1 cellular context compared by ENCODE assay signal in the genomic region with DNA sequence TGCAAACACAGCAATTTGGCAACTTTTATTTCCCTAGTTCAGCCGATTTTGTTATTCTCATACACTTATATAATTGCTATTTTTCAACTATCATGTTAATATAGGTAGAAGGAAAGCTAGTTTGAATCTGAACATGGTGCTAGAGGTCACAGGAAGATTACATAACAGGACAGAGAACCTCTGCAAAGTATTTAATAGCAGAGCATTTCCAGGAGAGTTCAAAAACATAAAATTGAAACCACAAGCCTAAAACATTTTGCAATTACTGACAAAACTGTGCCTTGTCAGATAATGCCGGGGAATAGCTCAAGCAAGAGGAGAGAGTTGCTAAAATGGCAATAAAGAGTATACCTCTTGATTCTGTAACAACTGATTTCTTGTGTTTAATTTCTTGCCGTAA.
TF ChIP-seq lines count a peak whose summit lies in the region.

No MANE protein-coding gene starts in this region.

TF ChIP-seq in GM23338, 12 proteins besides CTCF, POLR2A, EP300 and RAD21 (continued from another document):
- TF ChIP-seq, protein P1, sequence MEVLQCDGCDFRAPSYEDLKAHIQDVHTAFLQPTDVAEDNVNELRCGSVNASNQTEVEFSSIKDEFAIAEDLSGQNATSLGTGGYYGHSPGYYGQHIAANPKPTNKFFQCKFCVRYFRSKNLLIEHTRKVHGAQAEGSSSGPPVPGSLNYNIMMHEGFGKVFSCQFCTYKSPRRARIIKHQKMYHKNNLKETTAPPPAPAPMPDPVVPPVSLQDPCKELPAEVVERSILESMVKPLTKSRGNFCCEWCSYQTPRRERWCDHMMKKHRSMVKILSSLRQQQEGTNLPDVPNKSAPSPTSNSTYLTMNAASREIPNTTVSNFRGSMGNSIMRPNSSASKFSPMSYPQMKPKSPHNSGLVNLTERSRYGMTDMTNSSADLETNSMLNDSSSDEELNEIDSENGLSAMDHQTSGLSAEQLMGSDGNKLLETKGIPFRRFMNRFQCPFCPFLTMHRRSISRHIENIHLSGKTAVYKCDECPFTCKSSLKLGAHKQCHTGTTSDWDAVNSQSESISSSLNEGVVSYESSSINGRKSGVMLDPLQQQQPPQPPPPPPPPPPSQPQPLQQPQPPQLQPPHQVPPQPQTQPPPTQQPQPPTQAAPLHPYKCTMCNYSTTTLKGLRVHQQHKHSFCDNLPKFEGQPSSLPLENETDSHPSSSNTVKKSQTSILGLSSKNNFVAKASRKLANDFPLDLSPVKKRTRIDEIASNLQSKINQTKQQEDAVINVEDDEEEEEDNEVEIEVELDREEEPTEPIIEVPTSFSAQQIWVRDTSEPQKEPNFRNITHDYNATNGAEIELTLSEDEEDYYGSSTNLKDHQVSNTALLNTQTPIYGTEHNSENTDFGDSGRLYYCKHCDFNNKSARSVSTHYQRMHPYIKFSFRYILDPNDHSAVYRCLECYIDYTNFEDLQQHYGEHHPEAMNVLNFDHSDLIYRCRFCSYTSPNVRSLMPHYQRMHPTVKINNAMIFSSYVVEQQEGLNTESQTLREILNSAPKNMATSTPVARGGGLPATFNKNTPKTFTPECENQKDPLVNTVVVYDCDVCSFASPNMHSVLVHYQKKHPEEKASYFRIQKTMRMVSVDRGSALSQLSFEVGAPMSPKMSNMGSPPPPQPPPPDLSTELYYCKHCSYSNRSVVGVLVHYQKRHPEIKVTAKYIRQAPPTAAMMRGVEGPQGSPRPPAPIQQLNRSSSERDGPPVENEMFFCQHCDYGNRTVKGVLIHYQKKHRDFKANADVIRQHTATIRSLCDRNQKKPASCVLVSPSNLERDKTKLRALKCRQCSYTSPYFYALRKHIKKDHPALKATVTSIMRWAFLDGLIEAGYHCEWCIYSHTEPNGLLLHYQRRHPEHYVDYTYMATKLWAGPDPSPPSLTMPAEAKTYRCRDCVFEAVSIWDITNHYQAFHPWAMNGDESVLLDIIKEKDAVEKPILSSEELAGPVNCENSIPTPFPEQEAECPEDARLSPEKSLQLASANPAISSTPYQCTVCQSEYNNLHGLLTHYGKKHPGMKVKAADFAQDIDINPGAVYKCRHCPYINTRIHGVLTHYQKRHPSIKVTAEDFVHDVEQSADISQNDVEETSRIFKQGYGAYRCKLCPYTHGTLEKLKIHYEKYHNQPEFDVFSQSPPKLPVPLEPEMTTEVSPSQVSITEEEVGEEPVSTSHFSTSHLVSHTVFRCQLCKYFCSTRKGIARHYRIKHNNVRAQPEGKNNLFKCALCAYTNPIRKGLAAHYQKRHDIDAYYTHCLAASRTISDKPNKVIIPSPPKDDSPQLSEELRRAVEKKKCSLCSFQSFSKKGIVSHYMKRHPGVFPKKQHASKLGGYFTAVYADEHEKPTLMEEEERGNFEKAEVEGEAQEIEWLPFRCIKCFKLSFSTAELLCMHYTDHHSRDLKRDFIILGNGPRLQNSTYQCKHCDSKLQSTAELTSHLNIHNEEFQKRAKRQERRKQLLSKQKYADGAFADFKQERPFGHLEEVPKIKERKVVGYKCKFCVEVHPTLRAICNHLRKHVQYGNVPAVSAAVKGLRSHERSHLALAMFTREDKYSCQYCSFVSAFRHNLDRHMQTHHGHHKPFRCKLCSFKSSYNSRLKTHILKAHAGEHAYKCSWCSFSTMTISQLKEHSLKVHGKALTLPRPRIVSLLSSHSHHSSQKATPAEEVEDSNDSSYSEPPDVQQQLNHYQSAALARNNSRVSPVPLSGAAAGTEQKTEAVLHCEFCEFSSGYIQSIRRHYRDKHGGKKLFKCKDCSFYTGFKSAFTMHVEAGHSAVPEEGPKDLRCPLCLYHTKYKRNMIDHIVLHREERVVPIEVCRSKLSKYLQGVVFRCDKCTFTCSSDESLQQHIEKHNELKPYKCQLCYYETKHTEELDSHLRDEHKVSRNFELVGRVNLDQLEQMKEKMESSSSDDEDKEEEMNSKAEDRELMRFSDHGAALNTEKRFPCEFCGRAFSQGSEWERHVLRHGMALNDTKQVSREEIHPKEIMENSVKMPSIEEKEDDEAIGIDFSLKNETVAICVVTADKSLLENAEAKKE (CRISPR knock-in tag; IDR thresholded peaks at IDR 0.05): no peak
- TF ChIP-seq, protein P2, sequence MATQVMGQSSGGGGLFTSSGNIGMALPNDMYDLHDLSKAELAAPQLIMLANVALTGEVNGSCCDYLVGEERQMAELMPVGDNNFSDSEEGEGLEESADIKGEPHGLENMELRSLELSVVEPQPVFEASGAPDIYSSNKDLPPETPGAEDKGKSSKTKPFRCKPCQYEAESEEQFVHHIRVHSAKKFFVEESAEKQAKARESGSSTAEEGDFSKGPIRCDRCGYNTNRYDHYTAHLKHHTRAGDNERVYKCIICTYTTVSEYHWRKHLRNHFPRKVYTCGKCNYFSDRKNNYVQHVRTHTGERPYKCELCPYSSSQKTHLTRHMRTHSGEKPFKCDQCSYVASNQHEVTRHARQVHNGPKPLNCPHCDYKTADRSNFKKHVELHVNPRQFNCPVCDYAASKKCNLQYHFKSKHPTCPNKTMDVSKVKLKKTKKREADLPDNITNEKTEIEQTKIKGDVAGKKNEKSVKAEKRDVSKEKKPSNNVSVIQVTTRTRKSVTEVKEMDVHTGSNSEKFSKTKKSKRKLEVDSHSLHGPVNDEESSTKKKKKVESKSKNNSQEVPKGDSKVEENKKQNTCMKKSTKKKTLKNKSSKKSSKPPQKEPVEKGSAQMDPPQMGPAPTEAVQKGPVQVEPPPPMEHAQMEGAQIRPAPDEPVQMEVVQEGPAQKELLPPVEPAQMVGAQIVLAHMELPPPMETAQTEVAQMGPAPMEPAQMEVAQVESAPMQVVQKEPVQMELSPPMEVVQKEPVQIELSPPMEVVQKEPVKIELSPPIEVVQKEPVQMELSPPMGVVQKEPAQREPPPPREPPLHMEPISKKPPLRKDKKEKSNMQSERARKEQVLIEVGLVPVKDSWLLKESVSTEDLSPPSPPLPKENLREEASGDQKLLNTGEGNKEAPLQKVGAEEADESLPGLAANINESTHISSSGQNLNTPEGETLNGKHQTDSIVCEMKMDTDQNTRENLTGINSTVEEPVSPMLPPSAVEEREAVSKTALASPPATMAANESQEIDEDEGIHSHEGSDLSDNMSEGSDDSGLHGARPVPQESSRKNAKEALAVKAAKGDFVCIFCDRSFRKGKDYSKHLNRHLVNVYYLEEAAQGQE (IDR thresholded peaks at IDR 0.05; ENCODE audit: unreplicated experiment): no peak
- TF ChIP-seq ZNF114 (CRISPR knock-in tag; IDR thresholded peaks at IDR 0.05) (no peak), STAT1 (IDR thresholded peaks at IDR 0.05; ENCODE audit: unreplicated experiment) (no peak), EZH2 (IDR thresholded peaks at IDR 0.05; ENCODE audit: low read depth, unreplicated experiment) (no peak), ZNF331 (CRISPR knock-in tag; IDR thresholded peaks at IDR 0.05; ENCODE audit: low read depth) (no peak), CREB1 (CRISPR knock-in tag; IDR thresholded peaks at IDR 0.05; ENCODE audit: low read depth) (no peak), NANOG (IDR thresholded peaks at IDR 0.05; ENCODE audit: borderline replicate concordance) (no peak), EZH2phosphoT487 (IDR thresholded peaks at IDR 0.05; ENCODE audit: unreplicated experiment) (no peak)
TF ChIP-seq in GM23338: peak in this region for 0.
